7 cellular contexts compared by ENCODE assay signal in the genomic region with DNA sequence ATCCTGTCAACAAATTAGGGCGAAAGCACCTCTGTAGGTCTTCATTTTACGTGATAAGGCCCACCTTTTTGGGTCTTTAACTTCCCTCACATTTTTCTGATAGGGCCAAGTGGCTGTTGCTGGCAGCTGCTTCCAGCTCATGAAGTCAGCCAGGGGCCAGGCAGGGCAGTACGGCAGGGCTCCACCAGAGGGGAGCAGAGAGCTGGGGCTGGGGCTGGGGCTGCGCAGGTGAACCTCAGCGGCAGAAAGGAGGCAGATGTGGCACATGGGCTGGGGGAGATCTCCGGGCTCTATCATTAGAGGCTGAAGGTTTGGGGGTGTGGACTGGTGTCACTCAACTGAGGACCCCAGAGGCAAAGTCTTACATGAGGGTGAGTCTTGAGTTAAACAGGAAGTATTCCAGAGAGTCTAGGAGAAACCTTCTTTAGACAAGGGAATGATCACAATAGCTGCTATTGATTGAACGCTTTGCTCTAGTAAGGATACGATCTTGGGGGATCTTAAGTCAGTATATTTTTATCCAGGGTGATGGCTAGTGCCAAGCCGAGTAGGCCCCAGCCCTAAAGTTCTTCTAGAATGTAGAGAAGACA.
A peak's percentile ranks its signal among the peaks of the same experiment; 100 is the strongest.
DNase-seq lines count a peak whose midpoint lies in the region; ATAC-seq and TF ChIP-seq lines count a peak whose summit lies in the region.

No MANE protein-coding gene starts in this region.

- peak; percentile 38 for DNase-seq in NCI-H2196 (lab: John Stamatoyannopoulos, UW; ENCODE audit: unreplicated experiment)
- DNase-seq in activated CD4-positive, alpha-beta T cell treated with anti-CD3 and anti-CD28 coated beads, Interleukin-2, amount 50 U/mL, for 1 hour, result peak; percentile 65
- DNase-seq in dermis microvascular lymphatic vessel endothelial cell (ENCODE audit: low read depth in 2 of 2), result peak; percentile 14 to 58
- peak; percentile 5 for DNase-seq in midbrain (lab: John Stamatoyannopoulos, UW)
- DNase-seq in stimulated activated naive CD4-positive, alpha-beta T cell (lab: John Stamatoyannopoulos, UW), result peak; percentile 5 to 59 (median 46)

- no peak for TF ChIP-seq POLR2A in GM18505 (IDR thresholded peaks at IDR 0.05; ENCODE audit: borderline replicate concordance, extremely low read depth, insufficient read depth, insufficient read length)

- ATAC-seq in GM18505 (IDR thresholded peaks at IDR 0.05; ENCODE audit: unreplicated experiment) (peak; percentile 91), HG02852 (IDR thresholded peaks at IDR 0.05; ENCODE audit: unreplicated experiment) (peak; percentile 91)

Comparison
In these comparisons a context has a peak if more than half of its experiments do, and no peak if none do; other contexts are left out.
1. Peak in every context shown above with its lines: DNase-seq and ATAC-seq.
2. DNase-seq: peak in every context shown above with its lines; median percentile 65 in activated CD4-positive, alpha-beta T cell treated with anti-CD3 and anti-CD28 coated beads, Interleukin-2, amount 50 U/mL, for 1 hour; 46 in stimulated activated naive CD4-positive, alpha-beta T cell; 38 in NCI-H2196; 36 in dermis microvascular lymphatic vessel endothelial cell; 5 in midbrain.